Comparison of ENCODE assay signal across 30 cellular contexts in genomic region chr3:7881946-7882345, GRCh38.
"Had no signal": no experiment of that assay in that cellular context is flagged by ENCODE, and none has a peak within 500 bp of the region (broad histone marks: within the 10 kb centered on the region; RNA-seq: fewer than 3 reads in every experiment).

No MANE protein-coding gene starts in this region.

- H3K36me3 Mint-ChIP-seq: activated naive CD8-positive, alpha-beta T cell treated with anti-CD3 and anti-CD28 coated beads for 36 hours had no signal

- ATAC-seq: activated CD8-positive, alpha-beta T cell treated with anti-CD3 and anti-CD28 coated beads for 36 hours; activated naive CD4-positive, alpha-beta T cell treated with anti-CD3 and anti-CD28 coated beads, Interleukin-2, amount 50 U/mL, for 72 hours; activated T-cell treated with anti-CD3 and anti-CD28 coated beads, Interleukin-2, amount 50 U/mL, for 4 hours; activated T-cell treated with anti-CD3 and anti-CD28 coated beads, Interleukin-2, amount 50 U/mL, for 72 hours; activated T-helper 17 cell treated with anti-CD3 and anti-CD28 coated beads, Interleukin-2, amount 50 U/mL, for 72 hours; body of pancreas had no signal

- H3K27ac Mint-ChIP-seq: activated B cell treated with CpG ODN at 0.5 μM for 24 hours; activated CD4-positive, alpha-beta memory T cell treated with anti-CD3 and anti-CD28 coated beads for 36 hours; activated CD8-positive, alpha-beta T cell treated with anti-CD3 and anti-CD28 coated beads for 36 hours; activated naive CD4-positive, alpha-beta T cell treated with anti-CD3 and anti-CD28 coated beads, Interleukin-2, amount 50 U/mL, for 72 hours; activated naive CD8-positive, alpha-beta T cell treated with anti-CD3 and anti-CD28 coated beads for 36 hours; activated T-cell treated with anti-CD3 and anti-CD28 coated beads, Interleukin-2, amount 50 U/mL, for 72 hours; activated T-helper 1 cell treated with anti-CD3 and anti-CD28 coated beads, Interleukin-12 subunit alpha, Interleukin-12 subunit beta, Interleukin-2, Interleukin-4 antibody, amounts not matched to agents 30 ng/mL and 10 ng/mL and 1 ng/mL, durations not matched to agents 14 hours and 24 hours and 36 hours; activated T-helper 17 cell treated with anti-CD3 and anti-CD28 coated beads, Interleukin-2, amount 50 U/mL, for 72 hours; T-helper 1 cell treated with Interleukin-12 subunit alpha and Interleukin-12 subunit beta and Interleukin-4 antibody, amounts not matched to agents 30 μg/mL and 1 μg/mL, for 36 hours; T-helper 2 cell treated with Interferon-gamma antibody and Interleukin-4, amounts not matched to agents 5 μg/mL and 100 μg/mL, for 36 hours had no signal

- DNase-seq: activated B cell treated with CpG ODN at 0.5 μM for 24 hours; activated CD4-positive, alpha-beta memory T cell treated with anti-CD3 and anti-CD28 coated beads for 36 hours; activated CD4-positive, alpha-beta T cell treated with anti-CD3 and anti-CD28 coated beads for 48 hours; activated CD4-positive, alpha-beta T cell treated with anti-CD3 and anti-CD28 coated beads, Interleukin-2, amount 50 U/mL, for 1 hour; activated CD4-positive, alpha-beta T cell treated with anti-CD3 and anti-CD28 coated beads, Interleukin-2, amount 50 U/mL, for 4 hours; activated CD4-positive, CD25-positive, alpha-beta regulatory T cell treated with anti-CD3 and anti-CD28 coated beads, Interleukin-2, amount 50 U/mL, for 72 hours; activated CD8-positive, alpha-beta memory T cell treated with anti-CD3 and anti-CD28 coated beads, Interleukin-2, amount 50 U/mL, for 4 hours; activated CD8-positive, alpha-beta T cell treated with anti-CD3 and anti-CD28 coated beads for 36 hours; activated effector memory CD4-positive, alpha-beta T cell treated with anti-CD3 and anti-CD28 coated beads, Interleukin-2, amount 50 U/mL, for 16 hours; activated gamma-delta T cell treated with Interleukin-2 at 50 U/mL for 16 hours; activated naive CD4-positive, alpha-beta T cell; activated naive CD8-positive, alpha-beta T cell treated with anti-CD3 and anti-CD28 coated beads for 36 hours; activated T-cell treated with anti-CD3 and anti-CD28 coated beads for 4 hours; activated T-cell treated with anti-CD3 and anti-CD28 coated beads, Interleukin-2, amount 50 U/mL, for 1 hour; activated T-cell treated with anti-CD3 and anti-CD28 coated beads, Interleukin-2, amount 50 U/mL, for 4 hours; activated T-cell treated with anti-CD3 and anti-CD28 coated beads, Interleukin-2, amount 50 U/mL, for 72 hours; adrenal gland; amniotic stem cell; aorta; body of pancreas; brain microvascular endothelial cell; central memory CD4-positive, alpha-beta T cell; T-helper 1 cell; T-helper 2 cell; T-helper 9 cell had no signal

- H3K4me1 Mint-ChIP-seq: activated B cell treated with CpG ODN at 0.5 μM for 24 hours had no signal

- H3K4me3 Mint-ChIP-seq: activated B cell treated with CpG ODN at 0.5 μM for 24 hours; activated CD4-positive, alpha-beta memory T cell treated with anti-CD3 and anti-CD28 coated beads for 36 hours; activated CD8-positive, alpha-beta T cell treated with anti-CD3 and anti-CD28 coated beads for 36 hours; activated naive CD8-positive, alpha-beta T cell treated with anti-CD3 and anti-CD28 coated beads for 36 hours; activated T-cell treated with anti-CD3 and anti-CD28 coated beads, Interleukin-2, amount 50 U/mL, for 4 hours; activated T-cell treated with anti-CD3 and anti-CD28 coated beads, Interleukin-2, amount 50 U/mL, for 72 hours; activated T-helper 1 cell treated with anti-CD3 and anti-CD28 coated beads, Interleukin-12 subunit alpha, Interleukin-12 subunit beta, Interleukin-2, Interleukin-4 antibody, amounts not matched to agents 30 ng/mL and 10 ng/mL and 1 ng/mL, durations not matched to agents 14 hours and 24 hours and 36 hours; activated T-helper 17 cell treated with anti-CD3 and anti-CD28 coated beads, Interleukin-2, amount 50 U/mL, for 72 hours; T-helper 1 cell treated with Interleukin-12 subunit alpha and Interleukin-12 subunit beta and Interleukin-4 antibody, amounts not matched to agents 30 μg/mL and 1 μg/mL, for 36 hours; T-helper 2 cell treated with Interferon-gamma antibody and Interleukin-4, amounts not matched to agents 5 μg/mL and 100 μg/mL, for 36 hours had no signal

- H3K27me3 Mint-ChIP-seq: activated B cell treated with CpG ODN at 0.5 μM for 24 hours; activated CD4-positive, alpha-beta memory T cell treated with anti-CD3 and anti-CD28 coated beads for 36 hours; activated CD8-positive, alpha-beta T cell treated with anti-CD3 and anti-CD28 coated beads for 36 hours; activated naive CD8-positive, alpha-beta T cell treated with anti-CD3 and anti-CD28 coated beads for 36 hours; activated T-helper 17 cell treated with anti-CD3 and anti-CD28 coated beads, Interleukin-2, amount 50 U/mL, for 72 hours had no signal

- H3K9me3 Mint-ChIP-seq: T-helper 1 cell treated with Interleukin-12 subunit alpha and Interleukin-12 subunit beta and Interleukin-4 antibody, amounts not matched to agents 30 μg/mL and 1 μg/mL, for 36 hours had no signal
